In genomic region chr1:63327417-63328139, GRCh38 we compare ENCODE assay signal across 9 cellular contexts. TPM values are rescaled to one million over a fixed set of nuclear protein-coding genes. Genes with fewer than 3 reads are reported as not detected.
DNase-seq lines count a peak whose midpoint lies in the region; ATAC-seq and TF ChIP-seq lines count a peak whose summit lies in the region.
"Had no signal": no experiment of that assay in that cellular context is flagged by ENCODE, and none has a peak within 500 bp of the region (broad histone marks: within the 10 kb centered on the region; RNA-seq: fewer than 3 reads in every experiment).

No MANE protein-coding gene starts in this region.

- H3K36me3 Mint-ChIP-seq in WTC11 = no peaks in the 10 kb centered on the region
- H3K36me3 Mint-ChIP-seq in neural progenitor cell = peaks cover 1% of the 10 kb centered on the region

- peak overlapping the region; percentile 93 for H3K4me3 Mint-ChIP-seq in WTC11
- no peak overlapping the region for H3K4me3 Mint-ChIP-seq in neural progenitor cell
- H3K4me3 Mint-ChIP-seq: dendritic cell treated with granulocyte-macrophage colony-stimulating factor and Interleukin-4, amounts not matched to agents 40 ng/mL and 50 ng/mL, for 4 days had no signal

- no peak overlapping the region for H3K4me2 ChIP-seq in neural progenitor cell

- no peak overlapping the region for H3K9ac ChIP-seq in neural progenitor cell

- DNase-seq in NCI-H187 (lab: John Stamatoyannopoulos, UW) (peak; percentile 40 to 57), NCI-H187 treated with DMSO at 0.1 percent for 48 hours (lab: John Stamatoyannopoulos, UW) (no peak), NCI-H1092 treated with DMSO at 0.1 percent for 48 hours (lab: John Stamatoyannopoulos, UW) (peak; percentile 17), WTC11 (ENCODE audit: low spot score) (peak; percentile 96), fibroblast of pulmonary artery (ENCODE audit: low read depth) (peak; percentile 74), neural progenitor cell (ENCODE audit: low spot score) (peak; percentile 90), posterior vena cava (ENCODE audit: low spot score) (no peak)

- intact Hi-C loops in posterior vena cava (cut with DNase I) = no loop called here

- H3K27me3 ChIP-seq in neural progenitor cell = peaks cover 100% of the 10 kb centered on the region

- no peaks in the 10 kb centered on the region for H3K9me3 Mint-ChIP-seq in WTC11
- H3K9me3 Mint-ChIP-seq in neural progenitor cell = no peaks in the 10 kb centered on the region
- H3K9me3 Mint-ChIP-seq: dendritic cell treated with granulocyte-macrophage colony-stimulating factor and Interleukin-4, amounts not matched to agents 40 ng/mL and 50 ng/mL, for 4 days had no signal

- no peak overlapping the region for H3K27ac ChIP-seq in neural progenitor cell

- H2AFZ ChIP-seq in neural progenitor cell (replicated peaks) = no peak overlapping the region

- CTCF ChIA-PET in WTC11 (lab: Charles Lee) = interaction anchor here (0.5 to 4.5 kb wide), 26 partner anchors 9 to 421 kb away, joined by 3 to 25 read pairs (median 4); partner anchors contain the start of gene ALG6

- H4K20me1 ChIP-seq in neural progenitor cell (ENCODE audit: low read depth) = peaks cover 66% of the 10 kb centered on the region

- peaks cover 12% of the 10 kb centered on the region for H3K4me1 ChIP-seq in neural progenitor cell

- H3K79me2 ChIP-seq in neural progenitor cell (ENCODE audit: low read depth) = no peaks in the 10 kb centered on the region

- H3K27ac Mint-ChIP-seq in WTC11 (peak overlapping the region; percentile 50; the same call in 1 of the 2 replicates), neural progenitor cell (no peak overlapping the region)
- H3K27ac Mint-ChIP-seq: dendritic cell treated with granulocyte-macrophage colony-stimulating factor and Interleukin-4, amounts not matched to agents 40 ng/mL and 50 ng/mL, for 4 days had no signal

- POLR2A ChIA-PET in WTC11 (lab: Charles Lee) = interaction anchor here (1.1 to 2.6 kb wide), 3 partner anchors 8 to 196 kb away, joined by 4 to 8 read pairs (median 5); partner anchors contain the start of gene EFCAB7

- H3F3A ChIP-seq in neural progenitor cell (ENCODE audit: low read depth) = peaks cover 58% of the 10 kb centered on the region

- no peaks in the 10 kb centered on the region for H3K9me3 ChIP-seq in neural progenitor cell (ENCODE audit: low read depth)

- peaks cover 65% of the 10 kb centered on the region for H3K4me1 Mint-ChIP-seq in WTC11
- H3K4me1 Mint-ChIP-seq in neural progenitor cell = peaks cover 16% of the 10 kb centered on the region

- H3K36me3 ChIP-seq in neural progenitor cell = no peaks in the 10 kb centered on the region

- H3K27me3 Mint-ChIP-seq in WTC11 (ENCODE audit: low read depth) = peaks cover 78% of the 10 kb centered on the region
- peaks cover 76% of the 10 kb centered on the region for H3K27me3 Mint-ChIP-seq in neural progenitor cell (ENCODE audit: insufficient read depth, low read depth)

- peak; percentile 96 for TF ChIP-seq CTCF in WTC11 (IDR thresholded peaks at IDR 0.05)
- TF ChIP-seq CTCF in fibroblast of pulmonary artery (IDR thresholded peaks at IDR 0.05; ENCODE audit: low read length, missing control alignments) = peak; percentile 84
- peak; percentile 90 for TF ChIP-seq CTCF in neural progenitor cell (IDR thresholded peaks at IDR 0.05)

- H3K4me3 ChIP-seq in fibroblast of pulmonary artery (replicated peaks; ENCODE audit: low read depth, low read length) (no peak overlapping the region), neural progenitor cell (no peak overlapping the region)

- ATAC-seq in GM21529 (IDR thresholded peaks at IDR 0.05; ENCODE audit: unreplicated experiment) = peak; percentile 60
- peak; percentile 59 for ATAC-seq in WTC11

TF ChIP-seq in WTC11, 78 proteins besides CTCF, POLR2A, EP300 and RAD21 (continues in another document):
- TF ChIP-seq TCF7 (CRISPR knock-in tag; IDR thresholded peaks at IDR 0.05; ENCODE audit: low read depth) = no peak
- no peak for TF ChIP-seq ZSCAN18 (CRISPR knock-in tag; IDR thresholded peaks at IDR 0.05)
- TF ChIP-seq NR1H2 (CRISPR knock-in tag; IDR thresholded peaks at IDR 0.05) = no peak
- TF ChIP-seq E2F4 (CRISPR knock-in tag; IDR thresholded peaks at IDR 0.05; ENCODE audit: borderline replicate concordance, low read depth) = no peak
- TF ChIP-seq PRRX2 (CRISPR knock-in tag; IDR thresholded peaks at IDR 0.05) = no peak
- TF ChIP-seq ZNF512 (CRISPR knock-in tag; IDR thresholded peaks at IDR 0.05; ENCODE audit: borderline replicate concordance) = no peak
- peak; percentile 81 for TF ChIP-seq MAX (CRISPR knock-in tag; IDR thresholded peaks at IDR 0.05)
- no peak for TF ChIP-seq IRF1 (CRISPR knock-in tag; IDR thresholded peaks at IDR 0.05)
- TF ChIP-seq NR3C1 (CRISPR knock-in tag; conservative IDR thresholded peaks at IDR 0.05; ENCODE audit: low read depth) = 0 out of 2 replicates have a peak, but pooled peaks have one; percentile 51
- TF ChIP-seq USF2 (CRISPR knock-in tag; IDR thresholded peaks at IDR 0.05) = peak; percentile 45; the same call in 1 of the 2 replicates
- peak; percentile 54; the same call in 1 of the 2 replicates for TF ChIP-seq ZBTB21 (CRISPR knock-in tag; IDR thresholded peaks at IDR 0.05; ENCODE audit: borderline replicate concordance)
- no peak for TF ChIP-seq ZNF423 (CRISPR knock-in tag; IDR thresholded peaks at IDR 0.05)
- peak; percentile 60; the same call in 1 of the 2 replicates for TF ChIP-seq SP1 (CRISPR knock-in tag; conservative IDR thresholded peaks at IDR 0.05)

RNA-seq across cellular contexts. Expression of gene FOXD3, which starts 5.2 kb away (rescaled TPM):
- total RNA-seq in WTC11 (2021) (27.5 to 37.1 TPM (median 34.7 TPM) in 3 replicates), neural progenitor cell (ENCODE audit: low replicate concordance) (0.06 and 0.37 TPM in 2 replicates), posterior vena cava (under 1 TPM; 0.14 to 0.19 TPM)

RNA-seq across cellular contexts. Expression of gene ALG6, which starts 39.8 kb away (rescaled TPM):
- total RNA-seq in WTC11 (2021) (17.6 to 25.4 TPM (median 23.7 TPM) in 3 replicates), neural progenitor cell (ENCODE audit: low replicate concordance) (29.1 and 41.7 TPM in 2 replicates), posterior vena cava (1 to 10 TPM; 7.3 to 8.6 TPM)

Comparison
In these comparisons a context has a peak if more than half of its experiments do, and no peak if none do; other contexts are left out.
1. DNase-seq: peak in NCI-H187 (2 of 2), NCI-H1092 treated with DMSO at 0.1 percent for 48 hours (single experiment), WTC11 (single experiment), fibroblast of pulmonary artery (single experiment) and neural progenitor cell (single experiment); none in NCI-H187 treated with DMSO at 0.1 percent for 48 hours (single experiment) and posterior vena cava (single experiment).
2. RNA of gene FOXD3, which starts 5.2 kb away (total RNA-seq): 27.5 to 37.1 TPM in WTC11; 0.14 to 0.19 TPM in posterior vena cava and 0.06 to 0.37 TPM in neural progenitor cell; every median in the first group is over 10 times any median in the second.
3. Peak in every context shown above with its lines, with median percentiles within 50 percentile points of each other: CTCF ChIP-seq.